In genomic region chr9:72473474-72474241, GRCh38 we compare ENCODE assay signal across 9 cellular contexts. TPM values are rescaled to one million over a fixed set of nuclear protein-coding genes. Genes with fewer than 3 reads are reported as not detected.
A peak's percentile ranks its signal among the peaks of the same experiment; 100 is the strongest.
DNase-seq lines count a peak whose midpoint lies in the region; ATAC-seq, FAIRE-seq and TF ChIP-seq lines count a peak whose summit lies in the region.
"Had no signal": no experiment of that assay in that cellular context is flagged by ENCODE, and none has a peak within 500 bp of the region (broad histone marks: within the 10 kb centered on the region; RNA-seq: fewer than 3 reads in every experiment).

No MANE protein-coding gene starts in this region.

- H3K9ac ChIP-seq in SK-N-SH: no peak overlapping the region

- no peak overlapping the region for H3K4me2 ChIP-seq in SK-N-SH

- H2AFZ ChIP-seq in SK-N-SH (ENCODE audit: low read depth): peak overlapping the region; percentile 45; the same call in 1 of the 2 replicates

- no peak for TF ChIP-seq POLR2A in gastroesophageal sphincter (IDR thresholded peaks at IDR 0.05)

- H3K4me3 ChIP-seq in SK-N-SH (ENCODE audit: low read depth in 2 of 2, low read length in 1 of 2) (no peak overlapping the region), small intestine (ENCODE audit: low read depth in 1 of 2, low read length in 2 of 2) (no peak overlapping the region), gastroesophageal sphincter (no peak overlapping the region)

- no peak for FAIRE-seq in small intestine (lab: Jason Lieb, UNC)
- FAIRE-seq: A204.1 had no signal

- no peaks in the 10 kb centered on the region for H3K9me3 Mint-ChIP-seq in activated CD4-positive, alpha-beta memory T cell treated with anti-CD3 and anti-CD28 coated beads for 36 hours
- H3K9me3 Mint-ChIP-seq in endothelial cell (ENCODE audit: unreplicated experiment): no peaks in the 10 kb centered on the region

- TF ChIP-seq RAD21 in SK-N-SH (IDR thresholded peaks at IDR 0.05; ENCODE audit: low read length): no peak

- no peak for TF ChIP-seq EP300 in SK-N-SH (IDR thresholded peaks at IDR 0.05; ENCODE audit: borderline replicate concordance in 1 of 2, low read depth in 1 of 2, low read length in 1 of 2)
- TF ChIP-seq EP300 in gastroesophageal sphincter (IDR thresholded peaks at IDR 0.05): no peak

- H3K9me2 ChIP-seq in SK-N-SH: no peaks in the 10 kb centered on the region

- H3K27ac ChIP-seq in SK-N-SH (ENCODE audit: low read depth in 2 of 2, low read length in 1 of 2) (peak overlapping the region in 1 of 2 experiments; percentile 31; a peak in 1 of 4 replicates), small intestine (ENCODE audit: low read depth in 1 of 2, low read length in 1 of 2) (no peak overlapping the region), gastroesophageal sphincter (no peak overlapping the region)

- DNase-seq in SK-N-SH: no peak
- no peak for DNase-seq in activated CD4-positive, alpha-beta memory T cell treated with anti-CD3 and anti-CD28 coated beads for 36 hours
- DNase-seq in small intestine: peak; percentile 62
- no peak for DNase-seq in cerebellar cortex (ENCODE audit: low spot score)
- DNase-seq in endothelial cell (ENCODE audit: low spot score): no peak

- H3K27me3 ChIP-seq in SK-N-SH (ENCODE audit: insufficient read depth): no peaks in the 10 kb centered on the region
- no peaks in the 10 kb centered on the region for H3K27me3 ChIP-seq in small intestine (ENCODE audit: control insufficient read depth in 2 of 2, insufficient read depth in 2 of 2, low read length in 2 of 2)
- no peaks in the 10 kb centered on the region for H3K27me3 ChIP-seq in gastroesophageal sphincter

- CTCF ChIA-PET in SK-N-SH (lab: Yijun Ruan, JAX): no interaction called here
- CTCF ChIA-PET in activated CD4-positive, alpha-beta memory T cell treated with anti-CD3 and anti-CD28 coated beads for 36 hours (lab: Charles Lee): no interaction called here

- H3K36me3 Mint-ChIP-seq in activated CD4-positive, alpha-beta memory T cell treated with anti-CD3 and anti-CD28 coated beads for 36 hours: no peaks in the 10 kb centered on the region
- no peaks in the 10 kb centered on the region for H3K36me3 Mint-ChIP-seq in endothelial cell (ENCODE audit: low read depth, unreplicated experiment)

- peaks cover 0 to 13% of the 10 kb centered on the region in 2 experiments for H3K4me1 ChIP-seq in SK-N-SH (ENCODE audit: control insufficient read depth in 1 of 2, insufficient read depth in 2 of 2, low read depth in 1 of 2, low read length in 1 of 2)
- H3K4me1 ChIP-seq in small intestine (ENCODE audit: control insufficient read depth in 2 of 2, insufficient read depth in 1 of 2, low read depth in 1 of 2, low read length in 1 of 2): peaks cover 2 to 13% of the 10 kb centered on the region in 2 donors
- H3K4me1 ChIP-seq in gastroesophageal sphincter: peaks cover 0 to 18% (median 5%) of the 10 kb centered on the region in 3 donors

- H3K4me3 Mint-ChIP-seq in activated CD4-positive, alpha-beta memory T cell treated with anti-CD3 and anti-CD28 coated beads for 36 hours: no peak overlapping the region
- no peak overlapping the region for H3K4me3 Mint-ChIP-seq in endothelial cell (ENCODE audit: unreplicated experiment)

- H3K27ac Mint-ChIP-seq in activated CD4-positive, alpha-beta memory T cell treated with anti-CD3 and anti-CD28 coated beads for 36 hours: peak overlapping the region; percentile 79
- H3K27ac Mint-ChIP-seq in endothelial cell (ENCODE audit: unreplicated experiment): no peak overlapping the region

- H3F3A ChIP-seq in SK-N-SH (replicated peaks; ENCODE audit: insufficient read depth): peaks cover 18% of the 10 kb centered on the region

- TF ChIP-seq CTCF in SK-N-SH (IDR thresholded peaks at IDR 0.05) (no peak), gastroesophageal sphincter (IDR thresholded peaks at IDR 0.05) (no peak), endothelial cell (IDR thresholded peaks at IDR 0.05; ENCODE audit: unreplicated experiment) (no peak)

- H3K36me3 ChIP-seq in SK-N-SH (replicated peaks in 1 of 2; ENCODE audit: control insufficient read depth in 1 of 2, insufficient read depth in 2 of 2, low read length in 1 of 2) (no peaks in the 10 kb centered on the region), small intestine (ENCODE audit: control insufficient read depth in 2 of 2, insufficient read depth in 2 of 2, low read length in 2 of 2) (no peaks in the 10 kb centered on the region), gastroesophageal sphincter (no peaks in the 10 kb centered on the region)

- H4K20me1 ChIP-seq in SK-N-SH (ENCODE audit: insufficient read depth): no peaks in the 10 kb centered on the region

- H3K27me3 Mint-ChIP-seq in activated CD4-positive, alpha-beta memory T cell treated with anti-CD3 and anti-CD28 coated beads for 36 hours: no peaks in the 10 kb centered on the region
- H3K27me3 Mint-ChIP-seq in endothelial cell (ENCODE audit: unreplicated experiment): no peaks in the 10 kb centered on the region

- H3K4me1 Mint-ChIP-seq in activated CD4-positive, alpha-beta memory T cell treated with anti-CD3 and anti-CD28 coated beads for 36 hours (ENCODE audit: low read depth): peaks cover 41% of the 10 kb centered on the region
- peaks cover 13% of the 10 kb centered on the region for H3K4me1 Mint-ChIP-seq in endothelial cell (ENCODE audit: unreplicated experiment)

- H3K9me3 ChIP-seq in SK-N-SH: no peaks in the 10 kb centered on the region
- no peaks in the 10 kb centered on the region for H3K9me3 ChIP-seq in small intestine (ENCODE audit: control insufficient read depth, low read depth)
- H3K9me3 ChIP-seq in gastroesophageal sphincter: no peaks in the 10 kb centered on the region

- H3K79me2 ChIP-seq in SK-N-SH (ENCODE audit: insufficient read depth): no peaks in the 10 kb centered on the region

- POLR2A ChIA-PET in SK-N-SH (lab: Yijun Ruan, JAX): no interaction called here
- POLR2A ChIA-PET in activated CD4-positive, alpha-beta memory T cell treated with anti-CD3 and anti-CD28 coated beads for 36 hours (lab: Charles Lee): no interaction called here

- intact Hi-C loops in activated CD4-positive, alpha-beta memory T cell treated with anti-CD3 and anti-CD28 coated beads for 36 hours (cut with micrococcal nuclease): loop anchor here (1.0 to 10.0 kb wide), 6 partner anchors 29 to 689 kb away; partner anchors contain the start of genes ABHD17B, ANXA1 and C9orf85

- ATAC-seq in SK-N-SH treated with all-trans-retinoic acid at 6 μM for 48 hours: no peak
- peak; percentile 84 for ATAC-seq in HG02798 (IDR thresholded peaks at IDR 0.05; ENCODE audit: poor library complexity, unreplicated experiment)
- no peak for ATAC-seq in gastroesophageal sphincter

TF ChIP-seq in SK-N-SH, 30 proteins besides CTCF, POLR2A, EP300 and RAD21:
- TF ChIP-seq SIN3A (IDR thresholded peaks at IDR 0.05; ENCODE audit: borderline replicate concordance, low read depth, low read length) (no peak), JUND (IDR thresholded peaks at IDR 0.05) (no peak), TCF12 (IDR thresholded peaks at IDR 0.05) (no peak), MXI1 (IDR thresholded peaks at IDR 0.05; ENCODE audit: low read depth, low read length) (no peak), TAF1 (IDR thresholded peaks at IDR 0.05; ENCODE audit: borderline replicate concordance, low read depth, low read length) (no peak), RXRA (IDR thresholded peaks at IDR 0.05; ENCODE audit: borderline replicate concordance, low read depth) (no peak), YY1 (IDR thresholded peaks at IDR 0.05; ENCODE audit: low read depth) (no peak), ELF1 (IDR thresholded peaks at IDR 0.05) (no peak), POLR2AphosphoS5 (IDR thresholded peaks at IDR 0.05; ENCODE audit: low read depth, low read length) (no peak), NRF1 (IDR thresholded peaks at IDR 0.05; ENCODE audit: low read depth, low read length) (no peak), SMC3 (IDR thresholded peaks at IDR 0.05; ENCODE audit: low read depth, low read length) (no peak)

TF ChIP-seq in SK-N-SH treated with all-trans-retinoic acid at 6 μM for 48 hours, 23 proteins besides CTCF, POLR2A, EP300 and RAD21 (continues in another document):
- no peak for TF ChIP-seq CSRNP3 (CRISPR knock-in tag; IDR thresholded peaks at IDR 0.05)
- TF ChIP-seq ZNF70 (CRISPR knock-in tag; IDR thresholded peaks at IDR 0.05): no peak
- TF ChIP-seq TCF4 (CRISPR knock-in tag; IDR thresholded peaks at IDR 0.05; ENCODE audit: borderline replicate concordance): no peak
- TF ChIP-seq ZFP30 (CRISPR knock-in tag; IDR thresholded peaks at IDR 0.05): no peak
- TF ChIP-seq ARNTL (CRISPR knock-in tag; IDR thresholded peaks at IDR 0.05; ENCODE audit: borderline replicate concordance, low read depth): no peak
- no peak for TF ChIP-seq GLIS3 (CRISPR knock-in tag; IDR thresholded peaks at IDR 0.05)
- no peak for TF ChIP-seq CSDC2 (CRISPR knock-in tag; IDR thresholded peaks at IDR 0.05)

RNA-seq across cellular contexts. Expression of gene TMC1, which starts 47.8 kb away (rescaled TPM):
- polyA plus RNA-seq in SK-N-SH (2012; rRNA removed) (0.10 TPM in 1 of 2 replicates, not detected in the other), small intestine (under 1 TPM in 1 of 3 donors, not detected in 2; 0.25 TPM)
- 0.06 and 0.10 TPM in 2 replicates for polyA plus RNA-seq in SK-N-SH (2012; cell fraction: cytosol; rRNA removed)
- polyA plus RNA-seq in SK-N-SH (2012; cell fraction: nucleus; rRNA removed): 0.07 and 0.20 TPM in 2 replicates
- total RNA-seq in activated CD4-positive, alpha-beta memory T cell treated with anti-CD3 and anti-CD28 coated beads for 36 hours: not detected
- total RNA-seq in gastroesophageal sphincter (not detected), endothelial cell (ENCODE audit: unreplicated experiment) (not detected)
